Comparison of ENCODE assay signal across 12 cellular contexts in genomic region chr5:67315802-67316103, GRCh38.
DNase-seq lines count a peak whose midpoint lies in the region; ATAC-seq and TF ChIP-seq lines count a peak whose summit lies in the region.
"Had no signal": no experiment of that assay in that cellular context is flagged by ENCODE, and none has a peak within 500 bp of the region (broad histone marks: within the 10 kb centered on the region; RNA-seq: fewer than 3 reads in every experiment).

No MANE protein-coding gene starts in this region.

- peaks cover 10 to 20% (median 13%) of the 10 kb centered on the region in 10 experiments for H3K4me1 ChIP-seq in BLaER1 treated with 17β-estradiol and CSF1 and Interleukin-3, amounts not matched to agents 10 nM and 100 nM
- peaks cover 25% of the 10 kb centered on the region for H3K4me1 ChIP-seq in mammary epithelial cell (ENCODE audit: insufficient read depth, low read length)
- peaks cover 2 to 4% of the 10 kb centered on the region in 2 donors for H3K4me1 ChIP-seq in neuronal stem cell (ENCODE audit: control insufficient read depth in 2 of 2, insufficient read depth in 1 of 2, low read depth in 1 of 2, low read length in 2 of 2)
- H3K4me1 ChIP-seq: BE2C had no signal

- intact Hi-C loops in mammary epithelial cell (cut with micrococcal nuclease) = loop anchor here (5.0 kb wide), 1 partner anchor 68 kb away; no protein-coding TSS in a partner anchor

- H3K14ac ChIP-seq in neuronal stem cell (ENCODE audit: low read length) = no peak overlapping the region

- H2BK15ac ChIP-seq in neuronal stem cell (ENCODE audit: low read length) = no peak overlapping the region

- CTCF ChIA-PET in mammary epithelial cell (lab: Charles Lee; ENCODE audit: low non-redundant PET) = no interaction called here

- H2AFZ ChIP-seq in mammary epithelial cell (ENCODE audit: low read depth, low read length) (peak overlapping the region; percentile 96), neuronal stem cell (ENCODE audit: low read length) (peak overlapping the region; percentile 77)

- H3K9me3 ChIP-seq in BLaER1 treated with 17β-estradiol and CSF1 and Interleukin-3, amounts not matched to agents 10 nM and 100 nM (replicated peaks in 1 of 11) = peaks cover 4 to 20% (median 15%) of the 10 kb centered on the region in 11 experiments; a peak in 18 of 22 replicates
- H3K9me3 ChIP-seq in mammary epithelial cell (replicated peaks; ENCODE audit: insufficient read depth, low read length) (no peaks in the 10 kb centered on the region), neuronal stem cell (replicated peaks in 1 of 2; ENCODE audit: control insufficient read depth in 2 of 2, insufficient read depth in 1 of 2, low read depth in 1 of 2, low read length in 2 of 2) (peaks cover 0 to 4% of the 10 kb centered on the region in 2 donors)
- H3K9me3 ChIP-seq: BE2C had no signal

- no peak overlapping the region for H2BK5ac ChIP-seq in neuronal stem cell (ENCODE audit: low read length)

- no peak for TF ChIP-seq CTCF in mammary epithelial cell (conservative IDR thresholded peaks at IDR 0.05 in 1 of 2, IDR thresholded peaks at IDR 0.05 in 1 of 2; ENCODE audit: extremely low read depth in 1 of 2, insufficient read depth in 1 of 2, low read depth in 1 of 2, low read length in 2 of 2)

- no peak overlapping the region for H4K91ac ChIP-seq in neuronal stem cell (ENCODE audit: low read depth, low read length, poor library complexity)

- no peak overlapping the region for H3K4me3 ChIP-seq in BLaER1 treated with 17β-estradiol and CSF1 and Interleukin-3, amounts not matched to agents 10 nM and 100 nM
- H3K4me3 ChIP-seq in mammary epithelial cell (replicated peaks in 1 of 3; ENCODE audit: insufficient read depth in 1 of 3, low read depth in 2 of 3, low read length in 3 of 3) = peak overlapping the region in 1 of 3 experiments; percentile 20
- no peak overlapping the region for H3K4me3 ChIP-seq in neuronal stem cell (ENCODE audit: low read length in 2 of 2)

- BruUV-seq in mammary epithelial cell (replicated peaks; lab: Mats Ljungman, UMichigan) = no TSS peak

- no peak overlapping the region for H3K23ac ChIP-seq in neuronal stem cell (ENCODE audit: low read depth, low read length, poor library complexity)

- H4K8ac ChIP-seq in neuronal stem cell (ENCODE audit: low read depth, low read length) = no peak overlapping the region

- H3K4me2 ChIP-seq in BLaER1 treated with 17β-estradiol and CSF1 and Interleukin-3, amounts not matched to agents 10 nM and 100 nM = peak overlapping the region; percentile 21 to 78 (median 51); a peak in 21 of 22 replicates
- H3K4me2 ChIP-seq in mammary epithelial cell (ENCODE audit: insufficient read depth, low read depth, low read length) = peak overlapping the region; percentile 78
- H3K4me2 ChIP-seq in neuronal stem cell (ENCODE audit: insufficient read depth, low read length, poor library complexity, severe bottlenecking) = no peak overlapping the region

- H2AK5ac ChIP-seq in neuronal stem cell (ENCODE audit: low read depth, low read length) = no peak overlapping the region

- no peak overlapping the region for H3K4ac ChIP-seq in neuronal stem cell (ENCODE audit: low read length)

- H2BK12ac ChIP-seq in neuronal stem cell (ENCODE audit: low read length) = no peak overlapping the region

- peak overlapping the region in 10 of 11 experiments; percentile 30 to 59 (median 53); a peak in 15 of 22 replicates for H3K27ac ChIP-seq in BLaER1 treated with 17β-estradiol and CSF1 and Interleukin-3, amounts not matched to agents 10 nM and 100 nM
- H3K27ac ChIP-seq in mammary epithelial cell (ENCODE audit: insufficient read depth, low read depth, low read length) = peak overlapping the region; percentile 56
- no peak overlapping the region for H3K27ac ChIP-seq in neuronal stem cell (replicated peaks; ENCODE audit: low read length)

- H3K9ac ChIP-seq in BLaER1 treated with 17β-estradiol and CSF1 and Interleukin-3, amounts not matched to agents 10 nM and 100 nM = no peak overlapping the region
- H3K9ac ChIP-seq in mammary epithelial cell (ENCODE audit: insufficient read depth, low read length) (no peak overlapping the region), neuronal stem cell (ENCODE audit: low read depth, low read length, poor library complexity) (no peak overlapping the region)

- H3K79me1 ChIP-seq in neuronal stem cell (ENCODE audit: low read depth, low read length) = no peaks in the 10 kb centered on the region

- dilution Hi-C loops in mammary epithelial cell (cut with HindIII; ENCODE audit: low sequenced_read_pairs) = no loop called here

- no peak overlapping the region for H3K18ac ChIP-seq in neuronal stem cell (ENCODE audit: low read length)

- no peaks in the 10 kb centered on the region for H4K20me1 ChIP-seq in BLaER1 treated with 17β-estradiol and CSF1 and Interleukin-3, amounts not matched to agents 10 nM and 100 nM
- H4K20me1 ChIP-seq in mammary epithelial cell (ENCODE audit: insufficient read depth, low read length) = no peaks in the 10 kb centered on the region

- no peaks in the 10 kb centered on the region for H3K27me3 ChIP-seq in BLaER1 treated with 17β-estradiol and CSF1 and Interleukin-3, amounts not matched to agents 10 nM and 100 nM
- H3K27me3 ChIP-seq in mammary epithelial cell (ENCODE audit: insufficient read depth, low read length) (no peaks in the 10 kb centered on the region), neuronal stem cell (ENCODE audit: control insufficient read depth in 3 of 3, insufficient read depth in 3 of 3, low read depth in 1 of 3, low read length in 3 of 3) (no peaks in the 10 kb centered on the region)
- H3K27me3 ChIP-seq: BE2C had no signal

- no peak for DNase-seq in mammary epithelial cell
- no peak for DNase-seq in neuronal stem cell (ENCODE audit: low spot score)
- DNase-seq in kidney glomerular epithelial cell (lab: John Stamatoyannopoulos, UW) = no peak
- DNase-seq in NCI-H1930 (lab: John Stamatoyannopoulos, UW) = no peak
- no peak for DNase-seq in pons (ENCODE audit: low spot score)
- DNase-seq: activated effector memory CD4-positive, alpha-beta T cell treated with Interleukin-2 at 50 U/mL for 16 hours; BE2C; stimulated activated CD4-positive, alpha-beta T cell treated with anti-CD3 and anti-CD28 coated beads, Interleukin-12 subunit alpha, Interleukin-12 subunit beta, amount 100 ng/mL, for 4 hours; stimulated activated CD8-positive, alpha-beta memory T cell treated with anti-CD3 and anti-CD28 coated beads, Interleukin-4, amount 100 ng/mL, for 48 hours had no signal

- no peaks in the 10 kb centered on the region for H3K79me2 ChIP-seq in mammary epithelial cell (ENCODE audit: insufficient read depth, low read length)

- WGBS in mammary epithelial cell (ENCODE audit: low coverage, missing lambda C conversion rate) = 76% methylated on average over 2 of the region's 2 CpGs
- WGBS in neuronal stem cell (ENCODE audit: extremely low coverage in 2 of 2, insufficient read length in 2 of 2, insufficient replicate concordance in 1 of 2), 2 donors = no CpG with 5 or more reads among the region's 2 CpGs

- ATAC-seq in HG03354 (IDR thresholded peaks at IDR 0.05; ENCODE audit: poor library complexity, severe bottlenecking, unreplicated experiment) = peak; percentile 60
- ATAC-seq in GM19455 (IDR thresholded peaks at IDR 0.05; ENCODE audit: unreplicated experiment) = no peak

- H3K36me3 ChIP-seq in BLaER1 treated with 17β-estradiol and CSF1 and Interleukin-3, amounts not matched to agents 10 nM and 100 nM = no peaks in the 10 kb centered on the region
- H3K36me3 ChIP-seq in mammary epithelial cell (ENCODE audit: insufficient read depth, low read length) (no peaks in the 10 kb centered on the region), neuronal stem cell (replicated peaks in 1 of 2; ENCODE audit: control insufficient read depth in 2 of 2, insufficient read depth in 2 of 2, low read length in 2 of 2) (no peaks in the 10 kb centered on the region)
- H3K36me3 ChIP-seq: BE2C had no signal

- in situ Hi-C loops in mammary epithelial cell (cut with MboI; ENCODE audit: low sequenced_read_pairs in 2 of 2) = no loop called here

- no peak overlapping the region for H2BK120ac ChIP-seq in neuronal stem cell (ENCODE audit: low read depth, low read length)
